21 cellular contexts compared by ENCODE assay signal in genomic region chr17:48179071-48179945, GRCh38.
A peak's percentile ranks its signal among the peaks of the same experiment; 100 is the strongest.
DNase-seq lines count a peak whose midpoint lies in the region; ATAC-seq lines count a peak whose summit lies in the region.
"Had no signal": no experiment of that assay in that cellular context is flagged by ENCODE, and none has a peak within 500 bp of the region (broad histone marks: within the 10 kb centered on the region; RNA-seq: fewer than 3 reads in every experiment).

No MANE protein-coding gene starts in this region.

- H3K4me3 ChIP-seq in SK-N-MC, result peak overlapping the region; percentile 24; the same call in 1 of the 2 replicates
- H3K4me3 ChIP-seq: skin epidermis, tibial artery had no signal

- peaks cover 35% of the 10 kb centered on the region for H3K4me1 Mint-ChIP-seq in stimulated activated naive CD8-positive, alpha-beta T cell treated with anti-CD3 and anti-CD28 coated beads, Interleukin-15, amount 100 ng/mL, for 72 hours

- no peaks in the 10 kb centered on the region for H3K9me3 ChIP-seq in SK-N-MC (ENCODE audit: low read depth, low read length)
- H3K9me3 ChIP-seq: tibial artery had no signal

- H3K9ac ChIP-seq in SK-N-MC (ENCODE audit: insufficient read length), result no peak overlapping the region

- H3K4me3 Mint-ChIP-seq in stimulated activated naive CD8-positive, alpha-beta T cell treated with anti-CD3 and anti-CD28 coated beads, Interleukin-15, amount 100 ng/mL, for 72 hours, result no peak overlapping the region
- H3K4me3 Mint-ChIP-seq: endodermal cell, memory B cell had no signal

- no peak for DNase-seq in stimulated activated naive CD8-positive, alpha-beta T cell treated with anti-CD3 and anti-CD28 coated beads, Interleukin-15, amount 100 ng/mL, for 72 hours
- no peak for DNase-seq in stimulated activated naive CD8-positive, alpha-beta T cell treated with anti-CD3 and anti-CD28 coated beads, Interleukin-15, Interleukin-2, amounts not matched to agents 100 U/mL and 50 U/mL, for 24 hours
- DNase-seq in SK-N-MC (ENCODE audit: low read depth, low spot score) (no peak), fibroblast of peridontal ligament (ENCODE audit: extremely low read depth) (peak; percentile 15), GF-D8 (lab: John Stamatoyannopoulos, UW) (no peak)
- DNase-seq: activated CD4-positive, alpha-beta T cell treated with anti-CD3 and anti-CD28 coated beads for 4 hours; AML-193; aorta; endodermal cell; H7; left cardiac atrium; NCI-H1105 treated with DMSO at 0.1 percent for 48 hours; NCI-H2081 treated with DMSO at 0.1 percent for 48 hours; NCI-H526 treated with DMSO at 0.1 percent for 48 hours; posterior cingulate gyrus; stimulated activated naive CD4-positive, alpha-beta T cell treated with Interleukin-2 at 50 U/mL for 16 hours; tibial artery had no signal

- H3K27ac ChIP-seq in SK-N-MC, result peak overlapping the region; percentile 7; the same call in 1 of the 2 replicates
- H3K27ac ChIP-seq: skin epidermis, tibial artery had no signal

- no peaks in the 10 kb centered on the region for H3K27me3 Mint-ChIP-seq in stimulated activated naive CD8-positive, alpha-beta T cell treated with anti-CD3 and anti-CD28 coated beads, Interleukin-15, amount 100 ng/mL, for 72 hours

- no peaks in the 10 kb centered on the region for H3K9me3 Mint-ChIP-seq in stimulated activated naive CD8-positive, alpha-beta T cell treated with anti-CD3 and anti-CD28 coated beads, Interleukin-15, amount 100 ng/mL, for 72 hours
- H3K9me3 Mint-ChIP-seq: endodermal cell, memory B cell had no signal

- ATAC-seq in stimulated activated naive CD8-positive, alpha-beta T cell treated with anti-CD3 and anti-CD28 coated beads, Interleukin-15, amount 100 ng/mL, for 72 hours, result peak; percentile 55
- ATAC-seq in stimulated activated naive CD8-positive, alpha-beta T cell treated with anti-CD3 and anti-CD28 coated beads, Interleukin-15, Interleukin-2, amounts not matched to agents 100 U/mL and 50 U/mL, for 24 hours, result no peak
- ATAC-seq in HG02798 (IDR thresholded peaks at IDR 0.05; ENCODE audit: poor library complexity, unreplicated experiment) (no peak), HG03097 (IDR thresholded peaks at IDR 0.05; ENCODE audit: low FRiP score, unreplicated experiment) (no peak)
- ATAC-seq: left cardiac atrium had no signal

- no peaks in the 10 kb centered on the region for H3K36me3 ChIP-seq in SK-N-MC (ENCODE audit: insufficient read depth, low read length)
- H3K36me3 ChIP-seq: tibial artery had no signal

- peak overlapping the region in 1 of 2 donors; percentile 16 for H3K27ac Mint-ChIP-seq in stimulated activated naive CD8-positive, alpha-beta T cell treated with anti-CD3 and anti-CD28 coated beads, Interleukin-15, amount 100 ng/mL, for 72 hours
- H3K27ac Mint-ChIP-seq: endodermal cell, memory B cell had no signal
